ENCODE assay signal across 1 cellular context in genomic region chr2:178479275-178479616, GRCh38.
TF ChIP-seq lines count a peak whose summit lies in the region.

No MANE protein-coding gene starts in this region.

TF ChIP-seq in GM23338, 12 proteins besides CTCF, POLR2A, EP300 and RAD21 (continued from another document):
- TF ChIP-seq REST (IDR thresholded peaks at IDR 0.05; ENCODE audit: unreplicated experiment) = no peak
- no peak for TF ChIP-seq ZNF114 (CRISPR knock-in tag; IDR thresholded peaks at IDR 0.05)
- TF ChIP-seq NANOG (IDR thresholded peaks at IDR 0.05; ENCODE audit: borderline replicate concordance) = no peak
